In the genomic region with DNA sequence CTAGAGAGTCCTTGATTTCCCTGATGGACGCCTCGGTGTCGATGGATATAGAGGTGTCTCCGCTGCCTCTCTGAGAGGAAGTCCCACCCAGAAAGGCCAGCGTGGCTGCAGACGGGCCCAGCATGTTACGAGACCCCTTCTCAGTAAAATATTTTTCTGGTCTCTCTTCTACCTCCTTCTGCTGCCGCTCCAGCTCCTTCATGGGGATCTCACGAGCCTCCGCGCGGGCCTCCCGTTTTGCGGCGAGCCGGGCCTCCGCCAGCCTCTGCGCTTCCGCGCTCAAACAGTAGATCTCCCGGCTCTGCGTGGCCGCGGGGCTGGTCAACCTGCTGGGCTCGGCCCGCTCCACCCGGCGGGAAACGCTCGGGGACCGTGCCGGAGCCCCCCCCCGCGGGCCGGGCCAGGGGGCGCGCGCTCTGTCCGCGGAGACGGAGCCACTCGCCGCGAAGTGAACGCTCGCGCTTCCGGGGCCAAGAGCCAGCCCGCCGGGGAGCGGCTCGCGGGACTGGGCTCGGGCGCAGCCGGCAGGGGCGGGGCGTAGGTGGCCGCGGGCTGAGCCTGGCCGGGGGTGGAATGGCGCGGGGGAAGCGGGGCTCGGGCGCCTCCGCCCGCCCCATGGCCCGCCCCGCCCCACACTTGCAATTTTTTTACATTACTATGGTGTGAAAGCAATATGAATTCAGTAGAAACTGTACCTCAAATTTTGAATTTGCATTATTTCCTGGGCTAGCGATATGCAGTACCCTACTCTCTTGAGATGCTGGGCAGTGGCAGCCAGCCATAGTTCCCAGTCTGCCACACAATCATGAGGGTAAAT, we compare ENCODE assay signal across 8 cellular contexts. TPM values are rescaled to one million over a fixed set of nuclear protein-coding genes. Genes with fewer than 3 reads are reported as not detected.
DNase-seq lines count a peak whose midpoint lies in the region; ATAC-seq and TF ChIP-seq lines count a peak whose summit lies in the region.

No MANE protein-coding gene starts in this region.

- intact Hi-C loops in IMR-90 (cut with micrococcal nuclease), result no loop called here
- intact Hi-C loops in aorta (cut with DNase I), result loop anchor here in 1 of 2 donors (2.0 kb wide), 1 partner anchor 112 kb away; the partner anchor contains the start of gene PIK3CA

- H3K36me3 Mint-ChIP-seq in T-helper 1 cell treated with Interleukin-12 subunit alpha and Interleukin-12 subunit beta and Interleukin-4 antibody, amounts not matched to agents 30 μg/mL and 1 μg/mL, for 36 hours (ENCODE audit: low read depth), result no peaks in the 10 kb centered on the region

- no peak overlapping the region for H2BK5ac ChIP-seq in IMR-90 (ENCODE audit: low read depth, low read length, poor library complexity, severe bottlenecking)

- peaks cover 4% of the 10 kb centered on the region for H3K4me1 Mint-ChIP-seq in T-helper 1 cell treated with Interleukin-12 subunit alpha and Interleukin-12 subunit beta and Interleukin-4 antibody, amounts not matched to agents 30 μg/mL and 1 μg/mL, for 36 hours (ENCODE audit: low read depth)

- peak overlapping the region; percentile 34 for H2AK9ac ChIP-seq in IMR-90 (replicated peaks; ENCODE audit: low read depth, low read length, poor library complexity)

- POLR2A ChIA-PET in IMR-90 (lab: Charles Lee; ENCODE audit: unreplicated experiment), result no interaction called here

- H3K9me3 Mint-ChIP-seq in T-helper 1 cell treated with Interleukin-12 subunit alpha and Interleukin-12 subunit beta and Interleukin-4 antibody, amounts not matched to agents 30 μg/mL and 1 μg/mL, for 36 hours, result no peaks in the 10 kb centered on the region

- H3K4me1 ChIP-seq in IMR-90 (ENCODE audit: control insufficient read depth, insufficient read depth, low read length) (no peaks in the 10 kb centered on the region), aorta (ENCODE audit: control insufficient read depth in 1 of 2, insufficient read depth in 2 of 2, low read length in 2 of 2) (no peaks in the 10 kb centered on the region)

- H3K9ac ChIP-seq in IMR-90 (ENCODE audit: low read depth, low read length), result peak overlapping the region; percentile 53

- no peaks in the 10 kb centered on the region for H3K9me1 ChIP-seq in IMR-90 (ENCODE audit: insufficient read depth, low read length)

- CTCF ChIA-PET in IMR-90 (lab: Yijun Ruan, JAX), result no interaction called here

- H3K27ac ChIP-seq in IMR-90 (ENCODE audit: insufficient read depth, low read length), result no peak overlapping the region; the same call in 1 of the 2 replicates
- peak overlapping the region; percentile 55 for H3K27ac ChIP-seq in angular gyrus (ENCODE audit: low read depth, low read length)
- H3K27ac ChIP-seq in aorta (ENCODE audit: low read depth in 1 of 2, low read length in 2 of 2), result no peak overlapping the region

- no peak overlapping the region; the same call in 1 of the 2 replicates for H3K4ac ChIP-seq in IMR-90 (ENCODE audit: low read depth, low read length)

- H3K36me3 ChIP-seq in IMR-90 (ENCODE audit: control insufficient read depth, insufficient read depth, low read length) (no peaks in the 10 kb centered on the region), aorta (ENCODE audit: control insufficient read depth in 1 of 2, insufficient read depth in 2 of 2, low read length in 1 of 2) (no peaks in the 10 kb centered on the region)

- no peak for TF ChIP-seq CTCF in IMR-90 (conservative IDR thresholded peaks at IDR 0.05; ENCODE audit: low read depth, low read length)

- H4K20me1 ChIP-seq in IMR-90 (ENCODE audit: insufficient read depth, low read length), result no peaks in the 10 kb centered on the region

- in situ Hi-C loops in IMR-90 (cut with MboI; ENCODE audit: low sequenced_read_pairs), result no loop called here

- H2AFZ ChIP-seq in IMR-90 (replicated peaks; ENCODE audit: low read length, poor library complexity), result peak overlapping the region; percentile 91

- DNase-seq in ELF-1 (ENCODE audit: low read depth, low spot score) (peak; percentile 62), IMR-90 (peak; percentile 48), hepatic stellate cell (ENCODE audit: low spot score) (peak; percentile 80), retina (peak; percentile 80), aorta (peak; percentile 84 to 93)

- H4K5ac ChIP-seq in IMR-90 (ENCODE audit: low read depth, low read length), result peak overlapping the region; percentile 38; the same call in 1 of the 2 replicates

- H3K27me3 Mint-ChIP-seq in T-helper 1 cell treated with Interleukin-12 subunit alpha and Interleukin-12 subunit beta and Interleukin-4 antibody, amounts not matched to agents 30 μg/mL and 1 μg/mL, for 36 hours (ENCODE audit: low read depth), result peaks cover 8% of the 10 kb centered on the region

- no peak overlapping the region for H3K27ac Mint-ChIP-seq in T-helper 1 cell treated with Interleukin-12 subunit alpha and Interleukin-12 subunit beta and Interleukin-4 antibody, amounts not matched to agents 30 μg/mL and 1 μg/mL, for 36 hours

- H2BK120ac ChIP-seq in IMR-90 (ENCODE audit: low read depth, low read length), result no peak overlapping the region; the same call in 1 of the 2 replicates

- no peak for TF ChIP-seq RAD21 in IMR-90 (IDR thresholded peaks at IDR 0.05; ENCODE audit: low read length)

- no peaks in the 10 kb centered on the region for H3K79me1 ChIP-seq in IMR-90 (ENCODE audit: low read depth in 1 of 2, low read length in 2 of 2)

- no TSS peak for BruUV-seq in IMR-90 (replicated peaks; lab: Mats Ljungman, UMichigan)

- 0 out of 2 replicates have a peak overlapping the region, but pooled peaks have one; percentile 28 for H4K91ac ChIP-seq in IMR-90 (ENCODE audit: insufficient read depth, low read depth, low read length)

- peak overlapping the region; percentile 61 for H3K4me3 Mint-ChIP-seq in T-helper 1 cell treated with Interleukin-12 subunit alpha and Interleukin-12 subunit beta and Interleukin-4 antibody, amounts not matched to agents 30 μg/mL and 1 μg/mL, for 36 hours

- H2AK5ac ChIP-seq in IMR-90 (ENCODE audit: low read depth, low read length), result no peak overlapping the region

- H3K27me3 ChIP-seq in IMR-90 (ENCODE audit: control insufficient read depth, insufficient read depth, low read length), result peaks cover under 1% of the 10 kb centered on the region; the same call in 1 of the 2 replicates
- H3K27me3 ChIP-seq in aorta (ENCODE audit: control insufficient read depth in 1 of 2, insufficient read depth in 2 of 2, low read length in 1 of 2), result no peaks in the 10 kb centered on the region

- 14% methylated on average over 17 of the region's 71 CpGs; no CpG with 5 or more reads in 1 of the 2 experiments for WGBS in IMR-90 (ENCODE audit: extremely low coverage in 2 of 2, insufficient read length in 1 of 2), 2 experiments
- WGBS in aorta, 2 donors, result 5 to 8% methylated on average over 68 to 71 of the region's 71 CpGs

- peak overlapping the region; percentile 54 for H3K4me3 ChIP-seq in IMR-90 (ENCODE audit: insufficient read depth, low read depth, low read length)
- H3K4me3 ChIP-seq in aorta (ENCODE audit: low read length in 2 of 2), result peak overlapping the region; percentile 28 to 90

- 0 out of 2 replicates have a peak overlapping the region, but pooled peaks have one; percentile 3 for H3K14ac ChIP-seq in IMR-90 (replicated peaks; ENCODE audit: low read depth, low read length)

- peak overlapping the region; percentile 89 for H3K4me2 ChIP-seq in IMR-90 (ENCODE audit: low read depth, low read length)

- H2BK15ac ChIP-seq in IMR-90 (ENCODE audit: low read depth, low read length), result no peak overlapping the region

- TF ChIP-seq POLR2A in IMR-90 (IDR thresholded peaks at IDR 0.05; ENCODE audit: low read depth, low read length), result no peak

- H3K56ac ChIP-seq in IMR-90 (ENCODE audit: extremely low read depth, insufficient read depth, low read length), result no peak overlapping the region

- peak; percentile 92 for ATAC-seq in GM21529 (IDR thresholded peaks at IDR 0.05; ENCODE audit: unreplicated experiment)
- peak; percentile 99 for ATAC-seq in IMR-90 (ENCODE audit: low read depth)
- ATAC-seq in aorta (ENCODE audit: low FRiP score), result peak; percentile 95

- no peak overlapping the region for H2BK20ac ChIP-seq in IMR-90 (ENCODE audit: low read depth, low read length)

- H4K8ac ChIP-seq in IMR-90 (ENCODE audit: low read depth in 2 of 2, low read length in 2 of 2), result peak overlapping the region; percentile 49 to 61; a peak in 3 of 4 replicates

- dilution Hi-C loops in IMR-90 (cut with HindIII; ENCODE audit: low sequenced_read_pairs, unreplicated experiment), result no loop called here

- peaks cover 3% of the 10 kb centered on the region; the same call in 1 of the 2 replicates for H3K9me3 ChIP-seq in IMR-90 (ENCODE audit: control insufficient read depth, insufficient read depth, low read length)
- H3K9me3 ChIP-seq in aorta (ENCODE audit: control insufficient read depth, low read length), result no peaks in the 10 kb centered on the region

- no peak overlapping the region for H3K23ac ChIP-seq in IMR-90 (ENCODE audit: low read depth, low read length)

- H3K18ac ChIP-seq in IMR-90 (ENCODE audit: low read depth, low read length), result no peak overlapping the region; the same call in 1 of the 2 replicates

TF ChIP-seq in IMR-90, 13 proteins besides CTCF, POLR2A, EP300 and RAD21:
- TF ChIP-seq, protein P1, sequence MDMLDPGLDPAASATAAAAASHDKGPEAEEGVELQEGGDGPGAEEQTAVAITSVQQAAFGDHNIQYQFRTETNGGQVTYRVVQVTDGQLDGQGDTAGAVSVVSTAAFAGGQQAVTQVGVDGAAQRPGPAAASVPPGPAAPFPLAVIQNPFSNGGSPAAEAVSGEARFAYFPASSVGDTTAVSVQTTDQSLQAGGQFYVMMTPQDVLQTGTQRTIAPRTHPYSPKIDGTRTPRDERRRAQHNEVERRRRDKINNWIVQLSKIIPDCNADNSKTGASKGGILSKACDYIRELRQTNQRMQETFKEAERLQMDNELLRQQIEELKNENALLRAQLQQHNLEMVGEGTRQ (IDR thresholded peaks at IDR 0.05; ENCODE audit: low read depth, low read length), result no peak

RNA-seq across cellular contexts. Expression of gene KCNMB3, which starts 10.2 kb away (rescaled TPM):
- total RNA-seq in IMR-90 (2012; rRNA removed) (0.72 and 0.83 TPM in 2 replicates), aorta (1 to 10 TPM; 3.6 to 6.2 TPM)
- polyA plus RNA-seq in IMR-90 (2012; rRNA removed) (0.59 and 1.2 TPM in 2 replicates), aorta (1 to 10 TPM; 2.5 to 4.4 TPM)
- polyA plus RNA-seq in IMR-90 (2012; cell fraction: cytosol; rRNA removed), result 0.21 and 0.22 TPM in 2 replicates
- polyA plus RNA-seq in IMR-90 (2012; cell fraction: nucleus; rRNA removed; ENCODE audit: low replicate concordance), result 1.5 and 6.2 TPM in 2 replicates
